6 cellular contexts compared by ENCODE assay signal in genomic region chr11:126268361-126268707, GRCh38.
DNase-seq lines count a peak whose midpoint lies in the region; ATAC-seq lines count a peak whose summit lies in the region.

No MANE protein-coding gene starts in this region.

- peak; percentile 1 for ATAC-seq in HG03095 (IDR thresholded peaks at IDR 0.05; ENCODE audit: unreplicated experiment)
- ATAC-seq in effector memory CD8-positive, alpha-beta T cell (replicated peaks) = no peak
- no peak for ATAC-seq in GM19351 (IDR thresholded peaks at IDR 0.05; ENCODE audit: unreplicated experiment)

- H3K36me3 Mint-ChIP-seq in effector memory CD8-positive, alpha-beta T cell (ENCODE audit: insufficient read depth) = peaks cover 51% of the 10 kb centered on the region

- H3K4me3 Mint-ChIP-seq in effector memory CD8-positive, alpha-beta T cell = peak overlapping the region; percentile 94 to 98

- peaks cover 25 to 30% of the 10 kb centered on the region in 2 donors for H3K4me1 Mint-ChIP-seq in effector memory CD8-positive, alpha-beta T cell (ENCODE audit: low read depth in 2 of 2)

- H3K27me3 Mint-ChIP-seq in effector memory CD8-positive, alpha-beta T cell = no peaks in the 10 kb centered on the region

- no peaks in the 10 kb centered on the region for H3K9me3 Mint-ChIP-seq in effector memory CD8-positive, alpha-beta T cell

- H3K4me3 ChIP-seq in skeletal muscle cell (ENCODE audit: low read depth, low read length) = peak overlapping the region; percentile 98

- DNase-seq in AG20443 (ENCODE audit: low spot score) (peak; percentile 65), skeletal muscle cell (ENCODE audit: low read depth) (no peak), NCI-H510A treated with DMSO at 0.1 percent for 48 hours (lab: John Stamatoyannopoulos, UW) (no peak)
- no peak for DNase-seq in effector memory CD8-positive, alpha-beta T cell

- peak overlapping the region; percentile 98 to 99 for H3K27ac Mint-ChIP-seq in effector memory CD8-positive, alpha-beta T cell
